8 cellular contexts compared by ENCODE assay signal in the genomic region with DNA sequence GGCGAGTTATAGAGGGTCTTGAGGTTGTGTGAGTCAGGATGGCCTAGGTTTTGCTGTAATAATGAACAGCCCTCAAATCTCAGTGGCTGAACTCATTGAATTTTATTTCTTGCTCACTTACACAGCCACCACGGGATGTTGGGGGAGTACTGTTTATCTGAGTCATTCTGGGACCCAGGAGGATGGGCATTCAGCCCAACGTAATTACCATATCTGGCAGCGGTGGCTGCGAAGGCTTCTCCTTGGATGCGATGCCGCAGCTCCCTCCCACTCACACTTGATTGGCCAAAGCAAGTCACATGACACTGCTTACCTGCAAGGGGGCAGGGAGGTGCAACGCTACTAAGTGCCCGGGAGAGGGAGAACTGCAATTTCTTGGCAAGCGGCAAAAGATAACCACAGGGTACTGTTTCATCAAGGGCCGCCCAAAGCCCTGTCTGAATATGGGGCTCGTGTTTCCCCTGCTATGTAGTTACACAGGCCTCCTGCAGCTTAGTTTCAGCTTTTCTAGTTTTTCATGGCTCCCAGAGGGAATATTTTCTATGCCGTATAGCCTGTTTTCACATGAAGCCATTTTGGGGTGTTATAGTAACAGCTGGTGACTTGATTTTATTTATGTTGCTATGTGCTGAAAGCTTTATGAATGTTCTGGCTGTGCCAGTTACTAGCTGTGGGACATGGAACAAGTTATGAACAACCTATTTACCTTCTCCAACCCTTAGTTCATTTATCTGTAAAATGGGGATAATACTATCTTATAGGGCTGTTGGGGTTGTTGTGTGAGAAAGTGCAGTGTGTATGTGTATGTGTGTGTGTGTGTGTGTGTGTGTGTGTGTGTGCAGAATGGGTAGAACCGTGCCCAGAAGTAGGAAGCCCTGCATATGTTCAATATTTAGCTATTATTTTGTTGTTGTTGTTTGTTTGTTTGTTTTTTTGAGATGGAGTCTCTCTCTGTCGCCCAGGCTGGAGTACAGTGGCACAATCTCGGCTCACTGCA. TPM values are rescaled to one million over a fixed set of nuclear protein-coding genes. Genes with fewer than 3 reads are reported as not detected.
DNase-seq lines count a peak whose midpoint lies in the region; ATAC-seq and TF ChIP-seq lines count a peak whose summit lies in the region.

No MANE protein-coding gene starts in this region.

- no peaks in the 10 kb centered on the region for H3K27me3 ChIP-seq in prostate gland (replicated peaks; ENCODE audit: insufficient read depth)

- TF ChIP-seq POLR2A in prostate gland (IDR thresholded peaks at IDR 0.05), result no peak

- WGBS in prostate gland, result 78% methylated on average over 16 of the region's 16 CpGs

- ATAC-seq in HG02623 (IDR thresholded peaks at IDR 0.05; ENCODE audit: unreplicated experiment), result no peak

- H3K4me3 ChIP-seq in fibroblast of pulmonary artery (replicated peaks; ENCODE audit: low read depth, low read length) (no peak overlapping the region), prostate gland (no peak overlapping the region)

- no peaks in the 10 kb centered on the region for H3K9me3 ChIP-seq in prostate gland

- H3K36me3 ChIP-seq in prostate gland, result no peaks in the 10 kb centered on the region

- DNase-seq in EL (peak; percentile 17), NCI-H2171 treated with DMSO at 0.1 percent for 48 hours (lab: John Stamatoyannopoulos, UW) (peak; percentile 99), activated T-cell treated with anti-CD3 and anti-CD28 coated beads for 24 hours (ENCODE audit: low read depth) (peak; percentile 26), fibroblast of pulmonary artery (ENCODE audit: low read depth) (peak; percentile 65), NCI-H345 treated with DMSO at 0.1 percent for 48 hours (lab: John Stamatoyannopoulos, UW; ENCODE audit: unreplicated experiment) (no peak), prostate gland (ENCODE audit: low spot score) (no peak)
- DNase-seq in stimulated activated CD4-positive, alpha-beta T cell treated with anti-CD3 and anti-CD28 coated beads, Interleukin-2, amount 100 ng/mL, for 48 hours, result peak; percentile 35 to 54

- no peak for TF ChIP-seq CTCF in fibroblast of pulmonary artery (IDR thresholded peaks at IDR 0.05; ENCODE audit: low read length, missing control alignments)
- TF ChIP-seq CTCF in prostate gland (IDR thresholded peaks at IDR 0.05), result no peak

- H3K27ac ChIP-seq in prostate gland, result no peak overlapping the region

- intact Hi-C loops in prostate gland (cut with DNase I), result no loop called here

- H3K4me1 ChIP-seq in prostate gland (replicated peaks), result no peaks in the 10 kb centered on the region

RNA-seq across cellular contexts. Expression of a gene that starts 20.1 kb away (rescaled TPM):
- total RNA-seq in prostate gland, result 1 to 10 TPM; 4.1 to 7.2 TPM

RNA-seq across cellular contexts. Expression of a gene that starts 20.4 kb away (rescaled TPM):
- total RNA-seq in prostate gland, result 10 to 100 TPM; 30.6 to 58.7 TPM

Comparison
In these comparisons a context has a peak if more than half of its experiments do, and no peak if none do; other contexts are left out.
1. DNase-seq: peak in EL (single experiment), NCI-H2171 treated with DMSO at 0.1 percent for 48 hours (single experiment), activated T-cell treated with anti-CD3 and anti-CD28 coated beads for 24 hours (single experiment), fibroblast of pulmonary artery (single experiment) and stimulated activated CD4-positive, alpha-beta T cell treated with anti-CD3 and anti-CD28 coated beads, Interleukin-2, amount 100 ng/mL, for 48 hours (2 of 2); none in NCI-H345 treated with DMSO at 0.1 percent for 48 hours (single experiment) and prostate gland (single experiment).